8 cellular contexts compared by ENCODE assay signal in the genomic region with DNA sequence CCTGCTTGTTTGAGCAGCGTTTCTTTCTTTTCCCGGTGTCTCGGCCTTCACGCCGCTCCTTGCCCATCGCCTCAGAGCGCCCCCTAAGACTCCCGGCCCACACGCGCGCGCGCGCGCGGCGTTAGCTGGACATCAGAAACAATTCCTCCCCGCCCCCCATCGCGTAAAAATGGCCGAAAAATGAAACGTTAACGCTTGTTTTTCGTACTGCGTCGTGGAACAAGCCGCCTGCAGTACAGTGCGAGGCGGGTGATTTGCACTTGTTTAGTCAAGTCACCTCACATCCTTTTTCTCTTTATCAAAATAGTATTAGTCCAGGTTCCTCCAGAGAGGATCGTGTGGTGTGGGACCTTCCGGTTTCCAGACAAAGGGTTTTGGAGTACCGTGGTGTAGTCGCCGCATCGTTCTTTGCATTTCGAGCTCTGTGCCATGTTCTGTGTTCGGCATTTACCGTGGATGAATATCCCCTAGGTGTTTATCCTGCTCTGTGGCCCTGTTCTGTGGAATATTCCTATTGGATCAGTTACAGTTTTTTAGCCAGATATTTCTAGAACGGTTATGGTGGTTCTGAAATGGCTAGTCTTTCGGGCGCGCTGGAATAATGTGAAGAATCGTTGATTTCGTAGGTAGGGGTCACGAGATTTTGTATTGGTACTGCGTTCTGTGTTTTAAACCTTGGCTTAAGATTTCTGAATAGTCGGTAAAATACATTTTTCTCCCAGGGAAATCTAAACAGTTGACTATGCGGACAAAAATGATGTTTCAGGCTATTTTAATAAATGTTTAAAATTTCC. TPM values are rescaled to one million over a fixed set of nuclear protein-coding genes. Genes with fewer than 3 reads are reported as not detected.
DNase-seq lines count a peak whose midpoint lies in the region; ATAC-seq and TF ChIP-seq lines count a peak whose summit lies in the region.

No MANE protein-coding gene starts in this region.

- H3K4me3 ChIP-seq in fibroblast of villous mesenchyme (ENCODE audit: low read depth, low read length) (peak overlapping the region; percentile 97), neural cell (ENCODE audit: low read length) (peak overlapping the region; percentile 95)

- peak overlapping the region; percentile 100 for H3K27ac ChIP-seq in neural cell (ENCODE audit: low read length)
- H3K27ac ChIP-seq in temporal lobe (ENCODE audit: low read depth, low read length): peak overlapping the region; percentile 99

- H3K4me2 ChIP-seq in neural cell (ENCODE audit: low read length): peak overlapping the region; percentile 88

- DNase-seq in Caki2 (ENCODE audit: low read depth): peak; percentile 81
- DNase-seq in HS-27A (ENCODE audit: low read depth): peak; percentile 36
- peak; percentile 87 for DNase-seq in activated effector memory CD4-positive, alpha-beta T cell treated with anti-CD3 and anti-CD28 coated beads, Interleukin-2, amount 50 U/mL, for 16 hours
- peak; percentile 88 for DNase-seq in fibroblast of villous mesenchyme (ENCODE audit: low read depth)

- peak; percentile 36 for ATAC-seq in GM19438 (IDR thresholded peaks at IDR 0.05; ENCODE audit: low read depth, unreplicated experiment)

- peak overlapping the region; percentile 100 for H3K9ac ChIP-seq in neural cell (ENCODE audit: low read length)

- in situ Hi-C loops in Caki2 (cut with HindIII; ENCODE audit: low pct_unique_long_range_greater_than_20kb, low sequenced_read_pairs): no loop called here

- H2AFZ ChIP-seq in neural cell (ENCODE audit: low read depth, low read length): peak overlapping the region; percentile 80

- no peaks in the 10 kb centered on the region for H3K36me3 ChIP-seq in neural cell (ENCODE audit: insufficient read depth, low read length)

- peaks cover 56% of the 10 kb centered on the region for H3K79me2 ChIP-seq in neural cell (replicated peaks; ENCODE audit: insufficient read depth, low read length)

- TF ChIP-seq CTCF in fibroblast of villous mesenchyme (IDR thresholded peaks at IDR 0.05; ENCODE audit: insufficient read depth, low read depth, low read length) (peak; percentile 38), neural cell (IDR thresholded peaks at IDR 0.05; ENCODE audit: poor library complexity, severe bottlenecking) (no peak)

- no peaks in the 10 kb centered on the region for H3K9me2 ChIP-seq in neural cell (ENCODE audit: insufficient read depth, low read length)

- no peak for TF ChIP-seq RAD21 in neural cell (conservative IDR thresholded peaks at IDR 0.05)

- no peaks in the 10 kb centered on the region for H3F3A ChIP-seq in neural cell (ENCODE audit: insufficient read depth, low read length, poor library complexity, severe bottlenecking)

- H3K9me3 ChIP-seq in neural cell (ENCODE audit: low read length): no peaks in the 10 kb centered on the region

- TF ChIP-seq EP300 in neural cell (conservative IDR thresholded peaks at IDR 0.05; ENCODE audit: poor library complexity, severe bottlenecking): no peak

- no peaks in the 10 kb centered on the region for H3K27me3 ChIP-seq in neural cell (ENCODE audit: insufficient read depth, low read depth, low read length)

- peaks cover 34% of the 10 kb centered on the region for H4K20me1 ChIP-seq in neural cell (ENCODE audit: insufficient read depth)

TF ChIP-seq in PFSK-1, 5 proteins besides CTCF, POLR2A, EP300 and RAD21:
- TF ChIP-seq TAF1 (IDR thresholded peaks at IDR 0.05; ENCODE audit: borderline replicate concordance, insufficient read depth, low read length) (no peak; the same call in 1 of the 2 replicates), POLR2AphosphoS5 (IDR thresholded peaks at IDR 0.05; ENCODE audit: low read depth, low read length) (peak; percentile 46; the same call in 1 of the 2 replicates), SIN3A (IDR thresholded peaks at IDR 0.05; ENCODE audit: borderline replicate concordance, insufficient read depth, low read length) (peak; percentile 67; the same call in 1 of the 2 replicates), FOXP2 (optimal IDR thresholded peaks at IDR 0.05; ENCODE audit: borderline replicate concordance, extremely low read depth, extremely low read length, insufficient read depth) (no peak)
- TF ChIP-seq, protein P1, sequence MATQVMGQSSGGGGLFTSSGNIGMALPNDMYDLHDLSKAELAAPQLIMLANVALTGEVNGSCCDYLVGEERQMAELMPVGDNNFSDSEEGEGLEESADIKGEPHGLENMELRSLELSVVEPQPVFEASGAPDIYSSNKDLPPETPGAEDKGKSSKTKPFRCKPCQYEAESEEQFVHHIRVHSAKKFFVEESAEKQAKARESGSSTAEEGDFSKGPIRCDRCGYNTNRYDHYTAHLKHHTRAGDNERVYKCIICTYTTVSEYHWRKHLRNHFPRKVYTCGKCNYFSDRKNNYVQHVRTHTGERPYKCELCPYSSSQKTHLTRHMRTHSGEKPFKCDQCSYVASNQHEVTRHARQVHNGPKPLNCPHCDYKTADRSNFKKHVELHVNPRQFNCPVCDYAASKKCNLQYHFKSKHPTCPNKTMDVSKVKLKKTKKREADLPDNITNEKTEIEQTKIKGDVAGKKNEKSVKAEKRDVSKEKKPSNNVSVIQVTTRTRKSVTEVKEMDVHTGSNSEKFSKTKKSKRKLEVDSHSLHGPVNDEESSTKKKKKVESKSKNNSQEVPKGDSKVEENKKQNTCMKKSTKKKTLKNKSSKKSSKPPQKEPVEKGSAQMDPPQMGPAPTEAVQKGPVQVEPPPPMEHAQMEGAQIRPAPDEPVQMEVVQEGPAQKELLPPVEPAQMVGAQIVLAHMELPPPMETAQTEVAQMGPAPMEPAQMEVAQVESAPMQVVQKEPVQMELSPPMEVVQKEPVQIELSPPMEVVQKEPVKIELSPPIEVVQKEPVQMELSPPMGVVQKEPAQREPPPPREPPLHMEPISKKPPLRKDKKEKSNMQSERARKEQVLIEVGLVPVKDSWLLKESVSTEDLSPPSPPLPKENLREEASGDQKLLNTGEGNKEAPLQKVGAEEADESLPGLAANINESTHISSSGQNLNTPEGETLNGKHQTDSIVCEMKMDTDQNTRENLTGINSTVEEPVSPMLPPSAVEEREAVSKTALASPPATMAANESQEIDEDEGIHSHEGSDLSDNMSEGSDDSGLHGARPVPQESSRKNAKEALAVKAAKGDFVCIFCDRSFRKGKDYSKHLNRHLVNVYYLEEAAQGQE (IDR thresholded peaks at IDR 0.05; ENCODE audit: insufficient read depth in 1 of 2, low read depth in 2 of 2, low read length in 2 of 2): 0 out of 4 replicates have a peak, but pooled peaks of 1 of the 2 experiments have one; percentile 31
TF ChIP-seq in PFSK-1: peak in this region for 3.

TF ChIP-seq in neural cell, 6 proteins besides CTCF, POLR2A, EP300 and RAD21:
- TF ChIP-seq TAF1 (IDR thresholded peaks at IDR 0.05; ENCODE audit: low read depth) (no peak), POLR2AphosphoS5 (IDR thresholded peaks at IDR 0.05) (peak; percentile 53), SMC3 (conservative IDR thresholded peaks at IDR 0.05; ENCODE audit: poor library complexity) (no peak), MXI1 (conservative IDR thresholded peaks at IDR 0.05; ENCODE audit: poor library complexity, severe bottlenecking) (peak; percentile 5)
- TF ChIP-seq, protein P1 (IDR thresholded peaks at IDR 0.05; ENCODE audit: borderline replicate concordance): peak; percentile 76

RNA-seq across cellular contexts. Expression of gene MATR3, which starts 1.0 kb away (rescaled TPM):
- 150 and 191 TPM in 2 replicates for total RNA-seq in Caki2 (2014; rRNA removed; shearing (Covaris generic); ENCODE audit: low replicate concordance)
- 67.3 TPM for polyA plus RNA-seq in PFSK-1 (2012; ENCODE audit: insufficient read length, low read depth)
- 190 and 239 TPM in 2 replicates for total RNA-seq in fibroblast of villous mesenchyme
- polyA plus RNA-seq in neural cell: 920 and 1,016 TPM in 2 replicates
- 1,092 and 1,245 TPM in 2 replicates for polyA minus RNA-seq in neural cell
- total RNA-seq in temporal lobe: 631 TPM

RNA-seq across cellular contexts. Expression of gene PAIP2, which starts 47.1 kb away (rescaled TPM):
- total RNA-seq in Caki2 (2014; rRNA removed; shearing (Covaris generic); ENCODE audit: low replicate concordance): 40.6 and 41.9 TPM in 2 replicates
- 160 TPM for polyA plus RNA-seq in PFSK-1 (2012; ENCODE audit: insufficient read length, low read depth)
- total RNA-seq in fibroblast of villous mesenchyme (35.1 and 56.1 TPM in 2 replicates), temporal lobe (85.6 TPM)
- polyA plus RNA-seq in neural cell: 181 and 201 TPM in 2 replicates
- polyA minus RNA-seq in neural cell: 204 and 212 TPM in 2 replicates

Comparison
In these comparisons a context has a peak if more than half of its experiments do, and no peak if none do; other contexts are left out.
1. Peak in every context shown above with its lines: DNase-seq, ATAC-seq, H3K4me3 ChIP-seq and H3K27ac ChIP-seq.
2. DNase-seq: peak in every context shown above with its lines; median percentile 88 in fibroblast of villous mesenchyme; 87 in activated effector memory CD4-positive, alpha-beta T cell treated with anti-CD3 and anti-CD28 coated beads, Interleukin-2, amount 50 U/mL, for 16 hours; 81 in Caki2; 36 in HS-27A.